In the genomic region with DNA sequence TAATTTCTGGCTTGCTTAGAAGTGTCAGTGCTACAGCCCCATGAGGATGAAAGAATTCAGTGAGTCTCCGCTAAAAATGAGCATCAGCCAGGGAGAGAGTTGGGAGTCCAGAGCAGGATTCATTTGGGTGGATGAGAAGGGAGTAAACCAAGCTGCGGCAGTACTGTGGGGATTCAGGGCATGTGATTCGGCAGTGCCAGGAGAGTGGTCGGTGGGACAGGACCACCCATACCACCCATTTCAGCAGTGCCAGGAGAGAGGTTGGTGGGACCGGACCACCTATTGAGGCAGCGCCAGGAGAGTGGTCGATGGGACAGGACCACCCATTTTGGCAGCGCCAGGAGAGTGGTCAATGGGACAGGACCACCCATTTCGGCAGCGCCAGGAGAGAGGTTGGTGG, we compare ENCODE assay signal across 15 cellular contexts.
DNase-seq lines count a peak whose midpoint lies in the region; ATAC-seq and TF ChIP-seq lines count a peak whose summit lies in the region.
"Had no signal": no experiment of that assay in that cellular context is flagged by ENCODE, and none has a peak within 500 bp of the region (broad histone marks: within the 10 kb centered on the region; RNA-seq: fewer than 3 reads in every experiment).

No MANE protein-coding gene starts in this region.

- peaks cover 7 to 28% of the 10 kb centered on the region in 2 donors for H3K36me3 Mint-ChIP-seq in CD4-positive, alpha-beta memory T cell
- peaks cover 2% of the 10 kb centered on the region for H3K36me3 Mint-ChIP-seq in IgD-negative memory B cell

- H3K4me3 Mint-ChIP-seq in CD4-positive, alpha-beta memory T cell = peak overlapping the region in 7 of 8 donors; percentile 33 to 100 (median 98)
- H3K4me3 Mint-ChIP-seq in IgD-negative memory B cell = peak overlapping the region in 3 of 4 donors; percentile 48 to 100 (median 75)
- H3K4me3 Mint-ChIP-seq: GM23338 had no signal

- intact Hi-C loops in CD4-positive, alpha-beta memory T cell (cut with micrococcal nuclease) = loop anchor here (10.0 kb wide), 1 partner anchor 243 kb away; no protein-coding TSS in a partner anchor
- intact Hi-C loops in colonic mucosa (cut with DNase I) = no loop called here

- POLR2A ChIA-PET in CD4-positive, alpha-beta memory T cell (lab: Charles Lee; ENCODE audit: partially characterized antibody) = interaction anchor here (0.7 to 5.0 kb wide), 5 partner anchors 11 to 75 kb away, joined by 3 to 98 read pairs (median 5); no protein-coding TSS in a partner anchor

- H3K27ac ChIP-seq in CD4-positive, alpha-beta memory T cell (ENCODE audit: low read depth, low read length) = peak overlapping the region; percentile 96
- H3K27ac ChIP-seq in colonic mucosa = peak overlapping the region; percentile 14
- peak overlapping the region in 13 of 21 experiments; percentile 24 to 98 (median 84) for H3K27ac ChIP-seq in skin epidermis
- H3K27ac ChIP-seq: psoas muscle had no signal

- H3K9ac ChIP-seq in colonic mucosa (ENCODE audit: low read depth in 2 of 2, low read length in 2 of 2) = no peak overlapping the region

- H3K4me1 Mint-ChIP-seq in CD4-positive, alpha-beta memory T cell = peaks cover 52 to 74% (median 63%) of the 10 kb centered on the region in 4 donors
- H3K4me1 Mint-ChIP-seq in IgD-negative memory B cell = peaks cover 41 to 60% (median 48%) of the 10 kb centered on the region in 3 donors

- peak overlapping the region in 6 of 7 donors; percentile 97 to 99 (median 98) for H3K27ac Mint-ChIP-seq in CD4-positive, alpha-beta memory T cell
- H3K27ac Mint-ChIP-seq in IgD-negative memory B cell = peak overlapping the region; percentile 65 to 90 (median 90)
- H3K27ac Mint-ChIP-seq: GM23338 had no signal

- peak overlapping the region in 1 of 2 donors; percentile 16 for H3K4me3 ChIP-seq in CD4-positive, alpha-beta memory T cell (ENCODE audit: low read length in 2 of 2)
- H3K4me3 ChIP-seq in colonic mucosa (no peak overlapping the region), skin epidermis (no peak overlapping the region)
- H3K4me3 ChIP-seq: GM23338, psoas muscle had no signal

- no peaks in the 10 kb centered on the region for H3K27me3 Mint-ChIP-seq in CD4-positive, alpha-beta memory T cell
- H3K27me3 Mint-ChIP-seq in IgD-negative memory B cell = no peaks in the 10 kb centered on the region

- no peak for ATAC-seq in HG02678 (IDR thresholded peaks at IDR 0.05; ENCODE audit: unreplicated experiment)
- ATAC-seq: GM23338, psoas muscle had no signal

- no peak for TF ChIP-seq CTCF in colonic mucosa (IDR thresholded peaks at IDR 0.05)

- peaks cover 74% of the 10 kb centered on the region for H3K4me1 ChIP-seq in CD4-positive, alpha-beta memory T cell (ENCODE audit: insufficient read depth, low read length)
- no peaks in the 10 kb centered on the region for H3K4me1 ChIP-seq in colonic mucosa

- H3K9me3 ChIP-seq in CD4-positive, alpha-beta memory T cell (ENCODE audit: control insufficient read depth in 1 of 2, low read length in 2 of 2) = no peaks in the 10 kb centered on the region
- no peaks in the 10 kb centered on the region for H3K9me3 ChIP-seq in colonic mucosa
- H3K9me3 ChIP-seq: psoas muscle had no signal

- no peak for DNase-seq in CD4-positive, alpha-beta memory T cell
- DNase-seq in colonic mucosa = no peak
- no peak for DNase-seq in DMS79 (lab: John Stamatoyannopoulos, UW)
- no peak for DNase-seq in SHP77 (lab: John Stamatoyannopoulos, UW)
- DNase-seq: activated CD4-positive, alpha-beta T cell treated with anti-CD3 and anti-CD28 coated beads, Interleukin-2, amount 50 U/mL, for 4 hours; central memory CD4-positive, alpha-beta T cell; Kasumi-1; NCI-H2081 treated with DMSO at 0.1 percent for 48 hours; NCI-H748 treated with DMSO at 0.1 percent for 48 hours; psoas muscle; RPMI8226 had no signal

- CTCF ChIA-PET in CD4-positive, alpha-beta memory T cell (lab: Charles Lee; ENCODE audit: partially characterized antibody) = interaction anchor here (0.7 to 3.9 kb wide), 4 partner anchors 9 to 108 kb away, joined by 4 to 19 read pairs (median 4); no protein-coding TSS in a partner anchor

- H3K9me3 Mint-ChIP-seq in CD4-positive, alpha-beta memory T cell = no peaks in the 10 kb centered on the region
- H3K9me3 Mint-ChIP-seq in IgD-negative memory B cell = no peaks in the 10 kb centered on the region

- no peaks in the 10 kb centered on the region for H3K27me3 ChIP-seq in CD4-positive, alpha-beta memory T cell (ENCODE audit: insufficient read depth, low read length)
- H3K27me3 ChIP-seq in colonic mucosa = no peaks in the 10 kb centered on the region

- H3K36me3 ChIP-seq in CD4-positive, alpha-beta memory T cell (ENCODE audit: insufficient read depth, low read length) = no peaks in the 10 kb centered on the region
- no peaks in the 10 kb centered on the region for H3K36me3 ChIP-seq in colonic mucosa

Comparison
In these comparisons a context has a peak if more than half of its experiments do, and no peak if none do; other contexts are left out.
1. H3K27ac ChIP-seq: peak in every context shown above with its lines; median percentile 96 in CD4-positive, alpha-beta memory T cell; 84 in skin epidermis; 14 in colonic mucosa.